1 cellular context compared by ENCODE assay signal in the genomic region with DNA sequence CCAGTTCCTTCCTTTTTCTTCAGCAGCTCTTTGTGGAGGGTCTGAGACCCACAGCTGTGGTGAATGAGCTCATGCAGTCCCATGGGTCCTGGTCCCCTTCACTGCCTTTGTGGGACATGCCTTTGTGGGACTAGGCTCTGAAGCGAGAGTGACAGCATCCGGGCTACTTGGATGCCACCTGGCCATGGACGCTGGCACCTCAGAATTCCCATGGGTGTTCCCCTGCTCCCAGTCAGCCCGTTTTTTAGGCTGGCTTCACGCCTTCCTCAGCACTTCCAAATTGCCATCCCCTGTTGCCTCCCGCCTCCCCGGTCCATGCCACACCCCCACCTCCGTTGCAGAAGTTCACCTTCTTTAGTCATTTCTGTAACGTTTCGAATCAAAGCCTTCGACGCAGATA.
TF ChIP-seq lines count a peak whose summit lies in the region.

No MANE protein-coding gene starts in this region.

TF ChIP-seq in GM12878, 131 proteins besides CTCF, POLR2A, EP300 and RAD21 (continued from another document):
- TF ChIP-seq, protein P1, sequence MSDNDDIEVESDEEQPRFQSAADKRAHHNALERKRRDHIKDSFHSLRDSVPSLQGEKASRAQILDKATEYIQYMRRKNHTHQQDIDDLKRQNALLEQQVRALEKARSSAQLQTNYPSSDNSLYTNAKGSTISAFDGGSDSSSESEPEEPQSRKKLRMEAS (IDR thresholded peaks at IDR 0.05; ENCODE audit: low read depth, low read length), result no peak
